36 cellular contexts compared by ENCODE assay signal in genomic region chr22:37535159-37535558, GRCh38. TPM values are rescaled to one million over a fixed set of nuclear protein-coding genes. Genes with fewer than 3 reads are reported as not detected.
"Had no signal": no experiment of that assay in that cellular context is flagged by ENCODE, and none has a peak within 500 bp of the region (broad histone marks: within the 10 kb centered on the region; RNA-seq: fewer than 3 reads in every experiment).

No MANE protein-coding gene starts in this region.

- H3K27ac Mint-ChIP-seq: activated CD4-positive, alpha-beta memory T cell treated with anti-CD3 and anti-CD28 coated beads for 36 hours; activated CD4-positive, alpha-beta T cell treated with anti-CD3 and anti-CD28 coated beads for 36 hours; activated CD8-positive, alpha-beta memory T cell treated with anti-CD3 and anti-CD28 coated beads, Interleukin-2, amount 10 ng/mL, durations not matched to agents 7 days and 5 days; activated CD8-positive, alpha-beta T cell treated with anti-CD3 and anti-CD28 coated beads, Interleukin-2, amount 10 ng/mL, durations not matched to agents 7 days and 5 days; activated naive CD4-positive, alpha-beta T cell treated with anti-CD3 and anti-CD28 coated beads for 36 hours; activated naive CD4-positive, alpha-beta T cell treated with anti-CD3 and anti-CD28 coated beads, Interleukin-2, amount 50 U/mL, for 24 hours; activated naive CD8-positive, alpha-beta T cell treated with anti-CD3 and anti-CD28 coated beads for 36 hours; activated naive CD8-positive, alpha-beta T cell treated with anti-CD3 and anti-CD28 coated beads, Interleukin-2, amount 50 U/mL, for 24 hours; activated T-helper 1 cell treated with anti-CD3 and anti-CD28 coated beads, Interleukin-12 subunit alpha, Interleukin-12 subunit beta, Interleukin-2, Interleukin-4 antibody, amounts not matched to agents 30 ng/mL and 10 ng/mL and 1 ng/mL, durations not matched to agents 14 hours and 24 hours and 36 hours; activated T-helper 2 cell treated with anti-CD3 and anti-CD28 coated beads, Interferon-gamma antibody, Interleukin-2, Interleukin-4, amounts not matched to agents 10 μg/mL and 5 μg/mL and 100 μg/mL, durations not matched to agents 14 hours and 24 hours and 36 hours; effector memory CD8-positive, alpha-beta T cell had no signal

- H3K27ac ChIP-seq: adrenal gland, body of pancreas, esophagus muscularis mucosa, gastroesophageal sphincter, heart right ventricle had no signal

- H3K9me3 ChIP-seq: adrenal gland, body of pancreas, esophagus muscularis mucosa, gastroesophageal sphincter, heart right ventricle had no signal

- H3K9me3 Mint-ChIP-seq: activated CD4-positive, alpha-beta memory T cell treated with anti-CD3 and anti-CD28 coated beads for 36 hours; activated CD4-positive, alpha-beta T cell treated with anti-CD3 and anti-CD28 coated beads, Interleukin-2, amount 10 ng/mL, durations not matched to agents 24 days and 14 days; activated naive CD4-positive, alpha-beta T cell treated with anti-CD3 and anti-CD28 coated beads for 36 hours; activated naive CD4-positive, alpha-beta T cell treated with anti-CD3 and anti-CD28 coated beads, Interleukin-2, amount 50 U/mL, for 24 hours; activated naive CD8-positive, alpha-beta T cell treated with anti-CD3 and anti-CD28 coated beads for 36 hours; activated naive CD8-positive, alpha-beta T cell treated with anti-CD3 and anti-CD28 coated beads, Interleukin-2, amount 50 U/mL, for 24 hours; activated T-helper 1 cell treated with anti-CD3 and anti-CD28 coated beads, Interleukin-12 subunit alpha, Interleukin-12 subunit beta, Interleukin-2, Interleukin-4 antibody, amounts not matched to agents 30 ng/mL and 10 ng/mL and 1 ng/mL, durations not matched to agents 14 hours and 24 hours and 36 hours; activated T-helper 2 cell treated with anti-CD3 and anti-CD28 coated beads, Interferon-gamma antibody, Interleukin-2, Interleukin-4, amounts not matched to agents 10 μg/mL and 5 μg/mL and 100 μg/mL, durations not matched to agents 14 hours and 24 hours and 36 hours; effector memory CD8-positive, alpha-beta T cell had no signal

- H3K27me3 ChIP-seq: adrenal gland, body of pancreas had no signal

- FAIRE-seq: colon had no signal

- H3K4me3 Mint-ChIP-seq: activated CD4-positive, alpha-beta memory T cell treated with anti-CD3 and anti-CD28 coated beads for 36 hours; activated CD4-positive, alpha-beta T cell treated with anti-CD3 and anti-CD28 coated beads for 36 hours; activated CD4-positive, alpha-beta T cell treated with anti-CD3 and anti-CD28 coated beads, Interleukin-2, amount 10 ng/mL, durations not matched to agents 24 days and 14 days; activated CD8-positive, alpha-beta memory T cell treated with anti-CD3 and anti-CD28 coated beads, Interleukin-2, amount 10 ng/mL, durations not matched to agents 7 days and 5 days; activated CD8-positive, alpha-beta T cell treated with anti-CD3 and anti-CD28 coated beads, Interleukin-2, amount 10 ng/mL, durations not matched to agents 7 days and 5 days; activated naive CD4-positive, alpha-beta T cell treated with anti-CD3 and anti-CD28 coated beads for 36 hours; activated naive CD4-positive, alpha-beta T cell treated with anti-CD3 and anti-CD28 coated beads, Interleukin-2, amount 50 U/mL, for 24 hours; activated naive CD8-positive, alpha-beta T cell treated with anti-CD3 and anti-CD28 coated beads for 36 hours; activated naive CD8-positive, alpha-beta T cell treated with anti-CD3 and anti-CD28 coated beads, Interleukin-2, amount 50 U/mL, for 24 hours; activated T-helper 1 cell treated with anti-CD3 and anti-CD28 coated beads, Interleukin-12 subunit alpha, Interleukin-12 subunit beta, Interleukin-2, Interleukin-4 antibody, amounts not matched to agents 30 ng/mL and 10 ng/mL and 1 ng/mL, durations not matched to agents 14 hours and 24 hours and 36 hours; effector memory CD8-positive, alpha-beta T cell had no signal

- H3K36me3 ChIP-seq: adrenal gland, esophagus muscularis mucosa, gastroesophageal sphincter, heart right ventricle had no signal

- DNase-seq: activated CD4-positive, alpha-beta memory T cell treated with anti-CD3 and anti-CD28 coated beads for 36 hours; activated CD4-positive, alpha-beta T cell treated with anti-CD3 and anti-CD28 coated beads for 36 hours; activated CD4-positive, alpha-beta T cell treated with anti-CD3 and anti-CD28 coated beads, Interleukin-2, amount 10 ng/mL, durations not matched to agents 24 days and 14 days; activated CD4-positive, CD25-positive, alpha-beta regulatory T cell; activated CD4-positive, CD25-positive, alpha-beta regulatory T cell treated with anti-CD3 and anti-CD28 coated beads, Interleukin-2, amount 50 U/mL, for 72 hours; activated CD8-positive, alpha-beta memory T cell treated with anti-CD3 and anti-CD28 coated beads, Interleukin-2, amount 10 ng/mL, durations not matched to agents 7 days and 5 days; activated CD8-positive, alpha-beta memory T cell treated with anti-CD3 and anti-CD28 coated beads, Interleukin-2, amount 50 U/mL, for 4 hours; activated CD8-positive, alpha-beta T cell treated with anti-CD3 and anti-CD28 coated beads, Interleukin-2, amount 10 ng/mL, durations not matched to agents 7 days and 5 days; activated effector memory CD4-positive, alpha-beta T cell treated with anti-CD3 and anti-CD28 coated beads, Interleukin-2, amount 50 U/mL, for 16 hours; activated naive CD4-positive, alpha-beta T cell treated with anti-CD3 and anti-CD28 coated beads for 36 hours; activated naive CD8-positive, alpha-beta T cell treated with anti-CD3 and anti-CD28 coated beads for 36 hours; activated naive CD8-positive, alpha-beta T cell treated with anti-CD3 and anti-CD28 coated beads, Interleukin-2, amount 50 U/mL, for 24 hours; activated T-cell treated with anti-CD3 and anti-CD28 coated beads, Interleukin-2, amount 50 U/mL, for 1 hour; activated T-cell treated with anti-CD3 and anti-CD28 coated beads, Interleukin-2, amount 50 U/mL, for 48 hours; adrenal gland; amygdala; aorta; body of pancreas; caudate nucleus; cortex of kidney; dermis blood vessel endothelial cell; effector CD4-positive, alpha-beta T cell; effector memory CD8-positive, alpha-beta T cell; erythroblast; foreskin melanocyte; heart right ventricle; T-helper 2 cell had no signal

- H3K36me3 Mint-ChIP-seq: activated CD4-positive, alpha-beta memory T cell treated with anti-CD3 and anti-CD28 coated beads for 36 hours; activated CD8-positive, alpha-beta memory T cell treated with anti-CD3 and anti-CD28 coated beads, Interleukin-2, amount 10 ng/mL, durations not matched to agents 7 days and 5 days; activated naive CD4-positive, alpha-beta T cell treated with anti-CD3 and anti-CD28 coated beads, Interleukin-2, amount 50 U/mL, for 24 hours; activated naive CD8-positive, alpha-beta T cell treated with anti-CD3 and anti-CD28 coated beads for 36 hours had no signal

- H3K4me3 ChIP-seq: adrenal gland, body of pancreas, esophagus muscularis mucosa, gastroesophageal sphincter, heart right ventricle had no signal

- ATAC-seq: activated CD4-positive, alpha-beta T cell treated with anti-CD3 and anti-CD28 coated beads for 36 hours; activated CD8-positive, alpha-beta memory T cell treated with anti-CD3 and anti-CD28 coated beads, Interleukin-2, amount 10 ng/mL, durations not matched to agents 7 days and 5 days; activated CD8-positive, alpha-beta T cell treated with anti-CD3 and anti-CD28 coated beads, Interleukin-2, amount 10 ng/mL, durations not matched to agents 7 days and 5 days; activated naive CD8-positive, alpha-beta T cell treated with anti-CD3 and anti-CD28 coated beads, Interleukin-2, amount 50 U/mL, for 24 hours; body of pancreas; effector memory CD8-positive, alpha-beta T cell; gastroesophageal sphincter; heart right ventricle had no signal

RNA-seq across cellular contexts. Expression of gene CARD10, which starts 15.9 kb away (rescaled TPM):
- total RNA-seq: activated CD4-positive, alpha-beta T cell treated with anti-CD3 and anti-CD28 coated beads for 36 hours; activated CD4-positive, alpha-beta T cell treated with anti-CD3 and anti-CD28 coated beads, Interleukin-2, amount 10 ng/mL, durations not matched to agents 24 days and 14 days; activated naive CD4-positive, alpha-beta T cell treated with anti-CD3 and anti-CD28 coated beads for 36 hours; activated T-helper 1 cell treated with anti-CD3 and anti-CD28 coated beads, Interleukin-12 subunit alpha, Interleukin-12 subunit beta, Interleukin-2, Interleukin-4 antibody, amounts not matched to agents 30 ng/mL and 10 ng/mL and 1 ng/mL, durations not matched to agents 14 hours and 24 hours and 36 hours; activated T-helper 2 cell treated with anti-CD3 and anti-CD28 coated beads, Interferon-gamma antibody, Interleukin-2, Interleukin-4, amounts not matched to agents 10 μg/mL and 5 μg/mL and 100 μg/mL, durations not matched to agents 14 hours and 24 hours and 36 hours had no signal

RNA-seq across cellular contexts. Expression of gene LGALS2, which starts 44.7 kb away (rescaled TPM):
- total RNA-seq: activated CD4-positive, alpha-beta memory T cell treated with anti-CD3 and anti-CD28 coated beads for 36 hours; activated CD4-positive, alpha-beta T cell treated with anti-CD3 and anti-CD28 coated beads for 36 hours; activated CD4-positive, alpha-beta T cell treated with anti-CD3 and anti-CD28 coated beads, Interleukin-2, amount 10 ng/mL, durations not matched to agents 24 days and 14 days; activated CD8-positive, alpha-beta memory T cell treated with anti-CD3 and anti-CD28 coated beads for 36 hours; activated CD8-positive, alpha-beta memory T cell treated with anti-CD3 and anti-CD28 coated beads, Interleukin-2, amount 10 ng/mL, durations not matched to agents 7 days and 5 days; activated CD8-positive, alpha-beta T cell treated with anti-CD3 and anti-CD28 coated beads, Interleukin-2, amount 10 ng/mL, durations not matched to agents 7 days and 5 days; activated naive CD4-positive, alpha-beta T cell treated with anti-CD3 and anti-CD28 coated beads for 36 hours; activated naive CD8-positive, alpha-beta T cell treated with anti-CD3 and anti-CD28 coated beads for 36 hours; activated T-helper 1 cell treated with anti-CD3 and anti-CD28 coated beads, Interleukin-12 subunit alpha, Interleukin-12 subunit beta, Interleukin-2, Interleukin-4 antibody, amounts not matched to agents 30 ng/mL and 10 ng/mL and 1 ng/mL, durations not matched to agents 14 hours and 24 hours and 36 hours; activated T-helper 2 cell treated with anti-CD3 and anti-CD28 coated beads, Interferon-gamma antibody, Interleukin-2, Interleukin-4, amounts not matched to agents 10 μg/mL and 5 μg/mL and 100 μg/mL, durations not matched to agents 14 hours and 24 hours and 36 hours; chondrocyte; dermis blood vessel endothelial cell; esophagus muscularis mucosa; gastroesophageal sphincter; glomerular endothelial cell had no signal
- polyA plus RNA-seq: heart right ventricle had no signal
